26 cellular contexts compared by ENCODE assay signal in the genomic region with DNA sequence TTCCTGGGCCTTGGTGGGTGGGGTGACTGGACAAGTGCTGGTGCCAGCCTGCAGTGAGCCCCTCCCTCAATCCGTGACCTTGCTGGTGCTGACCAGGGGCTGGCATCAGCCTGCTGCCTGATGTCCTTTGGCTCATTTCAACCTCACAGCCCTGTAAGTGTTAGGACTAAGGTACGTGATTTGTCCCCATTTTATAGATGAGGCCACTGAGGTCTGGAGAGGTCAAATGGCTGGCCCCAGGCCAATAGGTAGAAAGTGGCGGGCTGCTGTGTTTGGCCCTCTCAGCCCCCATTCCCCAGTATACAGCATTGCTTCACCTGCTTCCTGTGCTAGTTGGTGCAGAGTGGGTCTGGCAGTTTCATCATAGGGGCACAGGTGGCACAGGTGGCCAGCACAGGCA. TPM values are rescaled to one million over a fixed set of nuclear protein-coding genes. Genes with fewer than 3 reads are reported as not detected.
"Had no signal": no experiment of that assay in that cellular context is flagged by ENCODE, and none has a peak within 500 bp of the region (broad histone marks: within the 10 kb centered on the region; RNA-seq: fewer than 3 reads in every experiment).

No MANE protein-coding gene starts in this region.

- H3K36me3 Mint-ChIP-seq: stimulated activated effector memory CD8-positive, alpha-beta T cell treated with anti-CD3 and anti-CD28 coated beads, Interleukin-12 subunit alpha, Interleukin-12 subunit beta, amount 100 ng/mL, for 72 hours; type B pancreatic cell had no signal

- H3K27ac ChIP-seq: left lung, lower lobe of right lung, neutrophil, parathyroid adenoma, psoas muscle, right lobe of liver, skin epidermis, tibial nerve, uterus had no signal

- H3K4me3 Mint-ChIP-seq: immature natural killer cell; naive thymus-derived CD8-positive, alpha-beta T cell; nephron; neural crest cell; stimulated activated effector memory CD8-positive, alpha-beta T cell treated with anti-CD3 and anti-CD28 coated beads, Interleukin-12 subunit alpha, Interleukin-12 subunit beta, amount 100 ng/mL, for 72 hours; stimulated activated naive CD8-positive, alpha-beta T cell treated with anti-CD3 and anti-CD28 coated beads, Interleukin-15, Interleukin-2, amounts not matched to agents 100 ng/mL and 50 ng/mL, for 24 hours; type B pancreatic cell had no signal

- H3K9ac ChIP-seq: parathyroid adenoma had no signal

- H3K9me3 ChIP-seq: left lung, lower lobe of right lung, neutrophil, psoas muscle, right lobe of liver, tibial nerve, uterus had no signal

- H3K9me3 Mint-ChIP-seq: immature natural killer cell; naive thymus-derived CD8-positive, alpha-beta T cell; nephron; neural crest cell; stimulated activated effector memory CD8-positive, alpha-beta T cell treated with anti-CD3 and anti-CD28 coated beads, Interleukin-12 subunit alpha, Interleukin-12 subunit beta, amount 100 ng/mL, for 72 hours; stimulated activated naive CD8-positive, alpha-beta T cell treated with anti-CD3 and anti-CD28 coated beads, Interleukin-15, Interleukin-2, amounts not matched to agents 100 ng/mL and 50 ng/mL, for 24 hours; type B pancreatic cell had no signal

- DNase-seq: hippocampal formation; immature natural killer cell; left lung; lower lobe of right lung; mammary epithelial cell; mesenchymal stem cell; naive thymus-derived CD8-positive, alpha-beta T cell; occipital lobe; psoas muscle; right lobe of liver; stimulated activated CD4-positive, alpha-beta T cell treated with anti-CD3 and anti-CD28 coated beads, Interleukin-4, amount 100 ng/mL, for 24 hours; stimulated activated naive CD4-positive, alpha-beta T cell; substantia nigra; uterus had no signal

- H3K4me1 ChIP-seq: left lung, lower lobe of right lung, parathyroid adenoma, psoas muscle, right lobe of liver, tibial nerve, uterus had no signal

- ATAC-seq: left colon; left lung; lower lobe of right lung; naive thymus-derived CD8-positive, alpha-beta T cell; psoas muscle; stimulated activated effector memory CD8-positive, alpha-beta T cell treated with anti-CD3 and anti-CD28 coated beads, Interleukin-12 subunit alpha, Interleukin-12 subunit beta, amount 100 ng/mL, for 72 hours had no signal

- H3K27me3 Mint-ChIP-seq: naive thymus-derived CD8-positive, alpha-beta T cell; stimulated activated naive CD8-positive, alpha-beta T cell treated with anti-CD3 and anti-CD28 coated beads, Interleukin-15, Interleukin-2, amounts not matched to agents 100 ng/mL and 50 ng/mL, for 24 hours; type B pancreatic cell had no signal

- H2AFZ ChIP-seq: parathyroid adenoma had no signal

- H3K4me3 ChIP-seq: left lung, lower lobe of right lung, psoas muscle, right lobe of liver, skin epidermis, tibial nerve, uterus had no signal

- H3K4me1 Mint-ChIP-seq: immature natural killer cell; neural crest cell; stimulated activated effector memory CD8-positive, alpha-beta T cell treated with anti-CD3 and anti-CD28 coated beads, Interleukin-12 subunit alpha, Interleukin-12 subunit beta, amount 100 ng/mL, for 72 hours had no signal

- H3K27me3 ChIP-seq: left lung, neutrophil, right lobe of liver, tibial nerve, uterus had no signal

- H3K36me3 ChIP-seq: lower lobe of right lung, neutrophil, right lobe of liver, tibial nerve, uterus had no signal

- H3K27ac Mint-ChIP-seq: immature natural killer cell; nephron; stimulated activated effector memory CD8-positive, alpha-beta T cell treated with anti-CD3 and anti-CD28 coated beads, Interleukin-12 subunit alpha, Interleukin-12 subunit beta, amount 100 ng/mL, for 72 hours; stimulated activated naive CD8-positive, alpha-beta T cell treated with anti-CD3 and anti-CD28 coated beads, Interleukin-15, Interleukin-2, amounts not matched to agents 100 ng/mL and 50 ng/mL, for 24 hours; type B pancreatic cell had no signal

RNA-seq across cellular contexts. Expression of gene EFCAB8, which starts 20.1 kb away (rescaled TPM):
- total RNA-seq: occipital lobe, temporal lobe had no signal
- polyA plus RNA-seq: liver; mammary epithelial cell; naive thymus-derived CD8-positive, alpha-beta T cell had no signal
